In the genomic region with DNA sequence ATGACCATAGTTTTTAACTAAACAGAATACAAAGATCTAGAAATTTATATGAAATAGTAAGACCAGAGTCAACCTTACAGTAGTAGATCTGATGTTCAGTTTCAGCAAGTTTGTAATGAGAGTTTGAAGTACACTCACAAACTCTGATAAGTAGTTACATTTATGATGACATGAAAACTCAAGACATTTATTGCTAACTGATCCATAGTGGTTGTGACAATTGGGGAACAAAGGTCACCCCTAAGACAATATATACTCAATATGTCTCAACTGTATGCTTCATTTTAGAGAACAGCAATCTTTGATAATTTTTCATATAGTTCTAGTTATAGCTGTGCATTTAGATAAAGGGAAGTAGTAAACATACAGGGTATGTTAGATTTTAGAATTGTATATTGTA, we compare ENCODE assay signal across 28 cellular contexts. TPM values are rescaled to one million over a fixed set of nuclear protein-coding genes. Genes with fewer than 3 reads are reported as not detected.
"Had no signal": no experiment of that assay in that cellular context is flagged by ENCODE, and none has a peak within 500 bp of the region (broad histone marks: within the 10 kb centered on the region; RNA-seq: fewer than 3 reads in every experiment).

No MANE protein-coding gene starts in this region.

- H3K27me3 ChIP-seq: neutrophil, pancreas, tibial nerve, uterus had no signal

- H3K27ac ChIP-seq: neutrophil, pancreas, uterus had no signal

- H3K4me1 ChIP-seq: pancreas, uterus had no signal

- H3K9me3 ChIP-seq: neutrophil, pancreas, spleen, tibial nerve, uterus had no signal

- DNase-seq: activated B cell treated with CpG ODN at 0.5 μM for 24 hours; activated CD4-positive, alpha-beta memory T cell treated with anti-CD3 and anti-CD28 coated beads for 36 hours; activated CD4-positive, alpha-beta T cell treated with anti-CD3 and anti-CD28 coated beads for 36 hours; activated gamma-delta T cell; activated naive CD4-positive, alpha-beta T cell treated with anti-CD3 and anti-CD28 coated beads, Interleukin-2, amount 50 U/mL, for 16 hours; activated naive CD8-positive, alpha-beta T cell treated with anti-CD3 and anti-CD28 coated beads, Interleukin-2, amount 50 U/mL, for 24 hours; activated T-cell treated with anti-CD3 and anti-CD28 coated beads for 4 hours; anterior cingulate cortex; effector CD4-positive, alpha-beta T cell; erythroblast; kidney; pancreas; spleen; stimulated activated CD4-positive, alpha-beta T cell treated with anti-CD3 and anti-CD28 coated beads, Interleukin-4, amount 100 ng/mL, for 1 hour; stimulated activated naive CD8-positive, alpha-beta T cell treated with anti-CD3 and anti-CD28 coated beads, Interleukin-15, Interleukin-2, amounts not matched to agents 100 U/mL and 50 U/mL, for 24 hours; substantia nigra; SW 1271; T-helper 17 cell; uterus had no signal

- H3K4me3 ChIP-seq: pancreas, spleen, tibial nerve, uterus had no signal

- H3K36me3 ChIP-seq: neutrophil, pancreas, spleen, tibial nerve, uterus had no signal

RNA-seq across cellular contexts. Expression of a gene that starts 11.1 kb away (rescaled TPM):
- total RNA-seq: activated B cell treated with CpG ODN at 0.5 μM for 24 hours; activated CD4-positive, alpha-beta memory T cell treated with anti-CD3 and anti-CD28 coated beads for 36 hours; activated CD4-positive, alpha-beta T cell treated with anti-CD3 and anti-CD28 coated beads for 36 hours; cardiac septum; chondrocyte; kidney; left lobe of liver; lung microvascular endothelial cell; mesothelial cell of epicardium; natural killer cell treated with Interleukin-12 subunit alpha and Interleukin-12 subunit beta and Interleukin-15 and Interleukin-18, amount 100 ng/mL, for 72 hours; pancreas; pulmonary artery endothelial cell; spleen; T-helper 17 cell; tibial nerve; uterus had no signal
- polyA plus RNA-seq: pancreas, spleen had no signal

RNA-seq across cellular contexts. Expression of a gene that starts 46.6 kb away (rescaled TPM):
- total RNA-seq: activated B cell treated with CpG ODN at 0.5 μM for 24 hours; activated CD4-positive, alpha-beta memory T cell treated with anti-CD3 and anti-CD28 coated beads for 36 hours; activated CD4-positive, alpha-beta T cell treated with anti-CD3 and anti-CD28 coated beads for 36 hours; cardiac septum; chondrocyte; kidney; left lobe of liver; lung microvascular endothelial cell; mesothelial cell of epicardium; natural killer cell treated with Interleukin-12 subunit alpha and Interleukin-12 subunit beta and Interleukin-15 and Interleukin-18, amount 100 ng/mL, for 72 hours; pancreas; pulmonary artery endothelial cell; spleen; T-helper 17 cell; tibial nerve; uterus had no signal
- polyA plus RNA-seq: pancreas, spleen had no signal
